Comparison of ENCODE assay signal across 8 cellular contexts in the genomic region with DNA sequence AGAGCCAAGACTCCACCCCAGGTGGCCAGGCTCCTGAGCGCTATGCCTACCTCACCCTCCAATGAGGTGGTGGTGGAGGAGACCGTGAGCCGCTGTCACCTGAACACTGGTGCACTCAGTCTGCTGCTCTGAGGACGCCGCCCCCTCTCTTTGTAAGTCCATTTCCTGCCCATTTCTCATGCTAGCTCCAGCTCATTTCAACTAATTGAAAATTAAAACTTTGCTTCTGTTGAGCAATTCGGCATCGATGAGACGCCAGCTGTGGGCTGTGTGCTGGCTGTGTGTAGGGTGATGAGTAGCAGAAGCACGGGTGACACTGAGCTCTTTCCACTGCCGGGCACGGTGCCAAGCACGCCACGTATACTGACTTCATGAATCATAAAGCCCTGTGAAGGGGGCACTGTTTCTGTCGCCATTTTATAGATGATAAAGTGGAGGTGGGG. TPM values are rescaled to one million over a fixed set of nuclear protein-coding genes. Genes with fewer than 3 reads are reported as not detected.
DNase-seq lines count a peak whose midpoint lies in the region; ATAC-seq, FAIRE-seq and TF ChIP-seq lines count a peak whose summit lies in the region.

No MANE protein-coding gene starts in this region.

- DNase-seq in EL (peak; percentile 85), Panc1 (ENCODE audit: low read depth, low spot score) (no peak), left ventricle myocardium inferior (peak; percentile 81), D721Med (ENCODE audit: insufficient read length, low spot score) (no peak), Ammon's horn (ENCODE audit: low spot score) (no peak)
- peak; percentile 94 for DNase-seq in activated gamma-delta T cell treated with anti-CD3 and anti-CD28 coated beads, Interleukin-2, amount 50 U/mL, for 16 hours (ENCODE audit: low read depth)
- DNase-seq in stimulated activated CD4-positive, alpha-beta T cell treated with anti-CD3 and anti-CD28 coated beads, Interleukin-2, amount 100 ng/mL, for 24 hours = peak; percentile 96

- H3K36me3 ChIP-seq in Panc1 (ENCODE audit: control insufficient read depth, insufficient read depth, low read length) (no peaks in the 10 kb centered on the region), left ventricle myocardium inferior (no peaks in the 10 kb centered on the region)

- no peak overlapping the region for H3K27ac ChIP-seq in Panc1 (ENCODE audit: low read length)
- peak overlapping the region; percentile 94 for H3K27ac ChIP-seq in left ventricle myocardium inferior (replicated peaks)

- ATAC-seq in Panc1 (0 out of 2 replicates have a peak, but pooled peaks have one; percentile 24), GM18502 (IDR thresholded peaks at IDR 0.05; ENCODE audit: poor library complexity, unreplicated experiment) (no peak)

- H3K4me1 ChIP-seq in Panc1 (ENCODE audit: control insufficient read depth, insufficient read depth, low read length) = peaks cover 4% of the 10 kb centered on the region; the same call in 1 of the 2 replicates
- peaks cover 98% of the 10 kb centered on the region for H3K4me1 ChIP-seq in left ventricle myocardium inferior

- H3K9me3 ChIP-seq in Panc1 (ENCODE audit: control insufficient read depth, insufficient read depth, low read depth, low read length) = no peaks in the 10 kb centered on the region
- H3K9me3 ChIP-seq in left ventricle myocardium inferior (replicated peaks) = no peaks in the 10 kb centered on the region

- no TSS peak for BruUV-seq in Panc1 (replicated peaks; lab: Mats Ljungman, UMichigan)

- POLR2A ChIA-PET in Panc1 (lab: Charles Lee) = interaction anchor here (0.9 kb wide), 1 partner anchor 33 kb away, joined by 9 read pairs; no protein-coding TSS in a partner anchor

- CTCF ChIA-PET in Panc1 (lab: Charles Lee) = interaction anchor here (1.0 to 1.2 kb wide), 2 partner anchors 54 to 56 kb away, joined by 5 to 8 read pairs; no protein-coding TSS in a partner anchor

- intact Hi-C loops in Panc1 (cut with micrococcal nuclease; ENCODE audit: unreplicated experiment) = no loop called here
- intact Hi-C loops in left ventricle myocardium inferior (cut with micrococcal nuclease) = no loop called here

- in situ Hi-C loops in Panc1 (cut with HindIII; ENCODE audit: low pct_unique_long_range_greater_than_20kb, low sequenced_read_pairs) = no loop called here

- TF ChIP-seq CTCF in Panc1 (IDR thresholded peaks at IDR 0.05) = no peak
- TF ChIP-seq CTCF in left ventricle myocardium inferior (IDR thresholded peaks at IDR 0.05; ENCODE audit: borderline replicate concordance) = no peak
- no peak for TF ChIP-seq CTCF in D721Med (IDR thresholded peaks at IDR 0.05; ENCODE audit: insufficient read depth, missing control alignments)

- H3K4me3 ChIP-seq in Panc1 (ENCODE audit: low read depth in 2 of 2, low read length in 2 of 2) (no peak overlapping the region), left ventricle myocardium inferior (peak overlapping the region; percentile 2)

- no peak for FAIRE-seq in D721Med (lab: Jason Lieb, UNC)

- H3K27me3 ChIP-seq in Panc1 (ENCODE audit: control insufficient read depth, insufficient read depth, low read length) = no peaks in the 10 kb centered on the region
- peaks cover 14% of the 10 kb centered on the region for H3K27me3 ChIP-seq in left ventricle myocardium inferior (ENCODE audit: low read depth)

RNA-seq across cellular contexts. Expression of a gene that starts 11.2 kb away (rescaled TPM):
- total RNA-seq in Panc1 (2021; ENCODE audit: unreplicated experiment) = 18.8 TPM
- polyA plus RNA-seq in Panc1 (2012; ENCODE audit: insufficient read length) = 11.3 TPM
- total RNA-seq in left ventricle myocardium inferior = 16.2 TPM

RNA-seq across cellular contexts. Expression of a gene that starts 51.8 kb away (rescaled TPM):
- total RNA-seq in Panc1 (2021; ENCODE audit: unreplicated experiment) = 33.1 TPM
- 16.3 TPM for polyA plus RNA-seq in Panc1 (2012; ENCODE audit: insufficient read length)
- 71.6 TPM for total RNA-seq in left ventricle myocardium inferior

Comparison
In these comparisons a context has a peak if more than half of its experiments do, and no peak if none do; other contexts are left out.
1. DNase-seq: peak in EL (single experiment), activated gamma-delta T cell treated with anti-CD3 and anti-CD28 coated beads, Interleukin-2, amount 50 U/mL, for 16 hours (single experiment), left ventricle myocardium inferior (single experiment) and stimulated activated CD4-positive, alpha-beta T cell treated with anti-CD3 and anti-CD28 coated beads, Interleukin-2, amount 100 ng/mL, for 24 hours (2 of 2); none in Panc1 (single experiment), D721Med (single experiment) and Ammon's horn (single experiment).